Comparison of ENCODE assay signal across 3 cellular contexts in genomic region chr4:694341-694940, GRCh38. TPM values are rescaled to one million over a fixed set of nuclear protein-coding genes. Genes with fewer than 3 reads are reported as not detected.
"Had no signal": no experiment of that assay in that cellular context is flagged by ENCODE, and none has a peak within 500 bp of the region (broad histone marks: within the 10 kb centered on the region; RNA-seq: fewer than 3 reads in every experiment).

No MANE protein-coding gene starts in this region.

RNA-seq across cellular contexts. Expression of gene SLC49A3, which starts 5.5 kb away (rescaled TPM):
- total RNA-seq: M059J, PC-3, SJSA1 had no signal
